29 cellular contexts compared by ENCODE assay signal in genomic region chr19:29255912-29256311, GRCh38.
"Had no signal": no experiment of that assay in that cellular context is flagged by ENCODE, and none has a peak within 500 bp of the region (broad histone marks: within the 10 kb centered on the region; RNA-seq: fewer than 3 reads in every experiment).

No MANE protein-coding gene starts in this region.

- DNase-seq: naive thymus-derived CD8-positive, alpha-beta T cell; nephron progenitor cell; nucleus accumbens; ovary; posterior cingulate gyrus; psoas muscle; right cardiac atrium; right lobe of liver; sigmoid colon; small intestine; stimulated activated CD4-positive, alpha-beta T cell treated with anti-CD3 and anti-CD28 coated beads, Interleukin-15, amount 100 ng/mL, for 24 hours; stimulated activated CD4-positive, alpha-beta T cell treated with anti-CD3 and anti-CD28 coated beads, Interleukin-2, amount 100 ng/mL, for 24 hours; stimulated activated CD4-positive, alpha-beta T cell treated with anti-CD3 and anti-CD28 coated beads, Interleukin-2, amount 100 ng/mL, for 48 hours; stimulated activated CD4-positive, alpha-beta T cell treated with anti-CD3 and anti-CD28 coated beads, Interleukin-4, amount 100 ng/mL, for 24 hours; stimulated activated naive B cell treated with anti-CD40 and anti-IgM and Interleukin-4, amounts not matched to agents 10 μg/mL and 1 μg/mL and 100 μg/mL, for 72 hours; stimulated activated naive CD4-positive, alpha-beta T cell treated with Interleukin-2 at 50 U/mL for 16 hours; stomach; thyroid gland; upper lobe of left lung had no signal

- H3K27ac ChIP-seq: neutrophil, ovary, parathyroid adenoma, psoas muscle, right lobe of liver, sigmoid colon, stomach, thoracic aorta, thyroid gland, tibial nerve, upper lobe of left lung, vagina had no signal

- H3K4me3 ChIP-seq: ovary, psoas muscle, right lobe of liver, sigmoid colon, stomach, thoracic aorta, thyroid gland, tibial nerve, upper lobe of left lung, vagina had no signal

- H3K4me1 ChIP-seq: parathyroid adenoma, right lobe of liver, sigmoid colon, stomach, thyroid gland, tibial nerve, upper lobe of left lung, vagina had no signal

- H3K4me3 Mint-ChIP-seq: naive thymus-derived CD8-positive, alpha-beta T cell; natural killer cell treated with Interleukin-12 subunit alpha and Interleukin-12 subunit beta and Interleukin-15 and Interleukin-18, amount 100 ng/mL, for 72 hours; nephron progenitor cell; neural crest cell; stimulated activated effector memory CD8-positive, alpha-beta T cell treated with anti-CD3 and anti-CD28 coated beads, Interleukin-12 subunit alpha, Interleukin-12 subunit beta, amount 100 ng/mL, for 72 hours; stimulated activated naive B cell treated with anti-CD40 and anti-IgM and Interleukin-4, amounts not matched to agents 10 μg/mL and 1 μg/mL and 100 μg/mL, for 72 hours; stimulated activated naive CD8-positive, alpha-beta T cell treated with anti-CD3 and anti-CD28 coated beads, Interleukin-15, Interleukin-2, amounts not matched to agents 100 ng/mL and 50 ng/mL, for 24 hours had no signal

- H3K36me3 ChIP-seq: neutrophil, ovary, right lobe of liver, sigmoid colon, stomach, thoracic aorta, thyroid gland, tibial nerve, upper lobe of left lung, vagina had no signal

- H3K27ac Mint-ChIP-seq: naive thymus-derived CD8-positive, alpha-beta T cell; natural killer cell treated with Interleukin-12 subunit alpha and Interleukin-12 subunit beta and Interleukin-15 and Interleukin-18, amount 100 ng/mL, for 72 hours; nephron progenitor cell; progenitor cell of endocrine pancreas; stimulated activated effector memory CD8-positive, alpha-beta T cell treated with anti-CD3 and anti-CD28 coated beads, Interleukin-12 subunit alpha, Interleukin-12 subunit beta, amount 100 ng/mL, for 72 hours; stimulated activated naive B cell treated with anti-CD40 and anti-IgM and Interleukin-4, amounts not matched to agents 10 μg/mL and 1 μg/mL and 100 μg/mL, for 72 hours; stimulated activated naive CD8-positive, alpha-beta T cell treated with anti-CD3 and anti-CD28 coated beads, Interleukin-15, Interleukin-2, amounts not matched to agents 100 ng/mL and 50 ng/mL, for 24 hours had no signal

- H3K27me3 ChIP-seq: neutrophil, ovary, right lobe of liver, sigmoid colon, thyroid gland, tibial nerve, upper lobe of left lung, vagina had no signal

- H3K9me3 Mint-ChIP-seq: naive thymus-derived CD8-positive, alpha-beta T cell; natural killer cell treated with Interleukin-12 subunit alpha and Interleukin-12 subunit beta and Interleukin-15 and Interleukin-18, amount 100 ng/mL, for 72 hours; neural crest cell; stimulated activated effector memory CD8-positive, alpha-beta T cell treated with anti-CD3 and anti-CD28 coated beads, Interleukin-12 subunit alpha, Interleukin-12 subunit beta, amount 100 ng/mL, for 72 hours; stimulated activated naive CD8-positive, alpha-beta T cell treated with anti-CD3 and anti-CD28 coated beads, Interleukin-15, Interleukin-2, amounts not matched to agents 100 ng/mL and 50 ng/mL, for 24 hours had no signal

- H3K36me3 Mint-ChIP-seq: naive thymus-derived CD8-positive, alpha-beta T cell; natural killer cell treated with Interleukin-12 subunit alpha and Interleukin-12 subunit beta and Interleukin-15 and Interleukin-18, amount 100 ng/mL, for 72 hours; stimulated activated effector memory CD8-positive, alpha-beta T cell treated with anti-CD3 and anti-CD28 coated beads, Interleukin-12 subunit alpha, Interleukin-12 subunit beta, amount 100 ng/mL, for 72 hours; stimulated activated naive B cell treated with anti-CD40 and anti-IgM and Interleukin-4, amounts not matched to agents 10 μg/mL and 1 μg/mL and 100 μg/mL, for 72 hours had no signal

- ATAC-seq: naive thymus-derived CD8-positive, alpha-beta T cell; natural killer cell treated with Interleukin-12 subunit alpha and Interleukin-12 subunit beta and Interleukin-15 and Interleukin-18, amount 100 ng/mL, for 72 hours; psoas muscle; right cardiac atrium; right lobe of liver; stimulated activated effector memory CD8-positive, alpha-beta T cell treated with anti-CD3 and anti-CD28 coated beads, Interleukin-12 subunit alpha, Interleukin-12 subunit beta, amount 100 ng/mL, for 72 hours; stimulated activated naive B cell treated with anti-CD40 and anti-IgM and Interleukin-4, amounts not matched to agents 10 μg/mL and 1 μg/mL and 100 μg/mL, for 72 hours had no signal

- H3K9me3 ChIP-seq: neutrophil, ovary, psoas muscle, right lobe of liver, sigmoid colon, stomach, thoracic aorta, thyroid gland, tibial nerve, upper lobe of left lung, vagina had no signal

- H3K4me1 Mint-ChIP-seq: stimulated activated effector memory CD8-positive, alpha-beta T cell treated with anti-CD3 and anti-CD28 coated beads, Interleukin-12 subunit alpha, Interleukin-12 subunit beta, amount 100 ng/mL, for 72 hours; stimulated activated naive B cell treated with anti-CD40 and anti-IgM and Interleukin-4, amounts not matched to agents 10 μg/mL and 1 μg/mL and 100 μg/mL, for 72 hours had no signal
